Comparison of ENCODE assay signal across 8 cellular contexts in genomic region chr13:97433727-97434416, GRCh38. TPM values are rescaled to one million over a fixed set of nuclear protein-coding genes. Genes with fewer than 3 reads are reported as not detected.
A peak's percentile ranks its signal among the peaks of the same experiment; 100 is the strongest.
DNase-seq lines count a peak whose midpoint lies in the region; ATAC-seq and TF ChIP-seq lines count a peak whose summit lies in the region.

TSS of gene RAP2A (plus strand) at chr13:97434169. CDS start at chr13:97434471, 302 bp downstream.

- peak; percentile 46 for ATAC-seq in GM21526 (IDR thresholded peaks at IDR 0.05; ENCODE audit: low FRiP score, unreplicated experiment)
- peak; percentile 80 for ATAC-seq in mucosa of descending colon

- no peaks in the 10 kb centered on the region for H3K9me3 ChIP-seq in mucosa of descending colon

- peaks cover 5% of the 10 kb centered on the region for H3K36me3 ChIP-seq in mucosa of descending colon (ENCODE audit: low read depth)

- H3K4me1 ChIP-seq in mucosa of descending colon (ENCODE audit: low read depth): peaks cover 27% of the 10 kb centered on the region

- intact Hi-C loops in mucosa of descending colon (cut with DNase I, micrococcal nuclease): no loop called here

- H3K4me3 ChIP-seq in epithelial cell of esophagus (ENCODE audit: low read length): peak within 1 kb of the TSS; percentile 84
- H3K4me3 ChIP-seq in mucosa of descending colon: peak within 1 kb of the TSS; percentile 54

- DNase-seq in Caki2 (ENCODE audit: low read depth) (peak; percentile 79), HuH-7.5 (ENCODE audit: low spot score) (peak; percentile 19), OCI-M1 (lab: John Stamatoyannopoulos, UW) (peak; percentile 94), activated T-cell treated with anti-CD3 and anti-CD28 coated beads for 24 hours (ENCODE audit: low read depth) (peak; percentile 84), epithelial cell of esophagus (ENCODE audit: low read depth) (peak; percentile 92), mucosa of descending colon (peak; percentile 88 to 96 (median 92))
- peak; percentile 72 to 84 for DNase-seq in stimulated activated CD8-positive, alpha-beta memory T cell treated with anti-CD3 and anti-CD28 coated beads, Interleukin-4, amount 100 ng/mL, for 1 hour (ENCODE audit: low read depth in 2 of 2, low spot score in 1 of 2)

- in situ Hi-C loops in Caki2 (cut with HindIII; ENCODE audit: low pct_unique_long_range_greater_than_20kb, low sequenced_read_pairs): no loop called here

- TF ChIP-seq CTCF in epithelial cell of esophagus (IDR thresholded peaks at IDR 0.05; ENCODE audit: insufficient read depth, low read depth, low read length, missing control alignments) (no peak), mucosa of descending colon (IDR thresholded peaks at IDR 0.05) (no peak)

RNA-seq across cellular contexts. Expression of gene RAP2A, which starts in this region (rescaled TPM):
- total RNA-seq in Caki2 (2014; rRNA removed; shearing (Covaris generic); ENCODE audit: low replicate concordance): 6.5 and 10.3 TPM in 2 replicates
- 10 to 100 TPM; 25.5 to 32.5 (median 29.8) TPM for total RNA-seq in mucosa of descending colon

Comparison
In these comparisons a context has a peak if more than half of its experiments do, and no peak if none do; other contexts are left out.
1. Peak in every context shown above with its lines: DNase-seq, ATAC-seq and H3K4me3 ChIP-seq.
2. DNase-seq: peak in every context shown above with its lines; median percentile 94 in OCI-M1; 92 in epithelial cell of esophagus; 92 in mucosa of descending colon; 84 in activated T-cell treated with anti-CD3 and anti-CD28 coated beads for 24 hours; 79 in Caki2; 78 in stimulated activated CD8-positive, alpha-beta memory T cell treated with anti-CD3 and anti-CD28 coated beads, Interleukin-4, amount 100 ng/mL, for 1 hour; 19 in HuH-7.5.